ENCODE assay signal across 8 cellular contexts in the genomic region with DNA sequence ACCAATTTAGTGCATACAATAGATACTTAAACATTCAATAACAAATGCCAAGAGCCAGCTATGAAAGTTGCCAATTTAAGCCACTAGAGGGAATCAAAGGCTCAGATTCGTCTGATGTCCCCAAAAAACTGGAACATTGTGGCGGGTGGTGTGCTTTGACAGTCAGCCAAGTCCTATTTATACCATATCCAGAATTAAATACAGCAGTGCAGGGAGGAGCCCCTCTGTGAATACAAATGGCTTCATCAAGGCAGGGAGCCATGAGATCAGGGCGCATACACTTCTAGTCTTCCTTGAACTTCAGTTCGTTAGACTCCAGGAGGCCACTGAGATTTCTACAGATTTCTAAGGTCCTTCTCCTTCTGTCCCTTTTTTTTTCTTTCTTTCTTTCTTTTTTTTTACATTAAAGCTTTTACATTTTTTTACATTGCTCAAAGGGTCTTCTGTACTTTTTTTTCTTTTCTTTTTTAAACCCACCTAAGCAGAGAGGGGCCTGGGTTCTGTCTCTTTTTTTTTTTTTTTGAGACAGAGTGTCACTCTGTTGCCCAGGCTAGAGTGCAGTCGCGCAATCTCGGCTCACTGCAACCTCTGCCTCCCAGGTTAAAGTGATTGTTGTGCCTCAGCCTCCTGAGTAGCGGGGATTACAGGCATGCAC. TPM values are rescaled to one million over a fixed set of nuclear protein-coding genes. Genes with fewer than 3 reads are reported as not detected.
A peak's percentile ranks its signal among the peaks of the same experiment; 100 is the strongest.
DNase-seq lines count a peak whose midpoint lies in the region; ATAC-seq and TF ChIP-seq lines count a peak whose summit lies in the region.

No MANE protein-coding gene starts in this region.

- H3K4me3 Mint-ChIP-seq in Calu3 (ENCODE audit: low read depth, unreplicated experiment) (no peak overlapping the region), osteocyte (ENCODE audit: unreplicated experiment) (no peak overlapping the region)

- H3K9me3 ChIP-seq in gastroesophageal sphincter, result no peaks in the 10 kb centered on the region

- ATAC-seq in gastroesophageal sphincter (peak; percentile 82), HG03139 (IDR thresholded peaks at IDR 0.05; ENCODE audit: unreplicated experiment) (no peak), HG02981 (IDR thresholded peaks at IDR 0.05; ENCODE audit: unreplicated experiment) (no peak)

- CTCF ChIA-PET in Calu3 (lab: Charles Lee), result interaction anchor here (0.8 to 2.5 kb wide), 4 partner anchors 8 to 158 kb away, joined by 4 to 19 read pairs (median 12); no protein-coding TSS in a partner anchor

- intact Hi-C loops in Calu3 (cut with micrococcal nuclease; ENCODE audit: unreplicated experiment), result no loop called here

- no peaks in the 10 kb centered on the region for H3K36me3 ChIP-seq in gastroesophageal sphincter

- no peaks in the 10 kb centered on the region for H3K9me3 Mint-ChIP-seq in Calu3 (ENCODE audit: low read depth, unreplicated experiment)
- H3K9me3 Mint-ChIP-seq in osteocyte (ENCODE audit: unreplicated experiment), result no peaks in the 10 kb centered on the region

- peaks cover 19% of the 10 kb centered on the region for H3K27me3 Mint-ChIP-seq in Calu3 (ENCODE audit: unreplicated experiment)
- no peaks in the 10 kb centered on the region for H3K27me3 Mint-ChIP-seq in osteocyte (ENCODE audit: unreplicated experiment)

- H3K4me1 Mint-ChIP-seq in Calu3 (ENCODE audit: low read depth, unreplicated experiment), result no peaks in the 10 kb centered on the region
- peaks cover 15% of the 10 kb centered on the region for H3K4me1 Mint-ChIP-seq in osteocyte (ENCODE audit: unreplicated experiment)

- WGBS in gastroesophageal sphincter (ENCODE audit: low coverage in 1 of 2), 2 donors, result 0 to 37% methylated on average over 4 to 8 of the region's 8 CpGs

- peak overlapping the region; percentile 59 to 69 (median 65) for H3K27ac ChIP-seq in gastroesophageal sphincter

- DNase-seq in Calu3, result peak; percentile 20
- peak; percentile 7 for DNase-seq in HK-2 (ENCODE audit: unreplicated experiment)
- DNase-seq in NCI-H82 treated with DMSO at 0.1 percent for 48 hours (lab: John Stamatoyannopoulos, UW; ENCODE audit: unreplicated experiment), result peak; percentile 34
- peak; percentile 19 for DNase-seq in activated naive CD4-positive, alpha-beta T cell treated with anti-CD3 and anti-CD28 coated beads, Interleukin-2, amount 50 U/mL, for 16 hours
- no peak for DNase-seq in osteocyte (ENCODE audit: extremely low spot score, unreplicated experiment)

- H3K36me3 Mint-ChIP-seq in Calu3 (ENCODE audit: insufficient read depth, unreplicated experiment) (no peaks in the 10 kb centered on the region), osteocyte (ENCODE audit: unreplicated experiment) (peaks cover 2% of the 10 kb centered on the region)

- no peak overlapping the region for H3K27ac Mint-ChIP-seq in Calu3 (ENCODE audit: unreplicated experiment)
- no peak overlapping the region for H3K27ac Mint-ChIP-seq in osteocyte (ENCODE audit: unreplicated experiment)

- TF ChIP-seq CTCF in Calu3 (IDR thresholded peaks at IDR 0.05; ENCODE audit: unreplicated experiment), result peak; percentile 42
- peak in 3 of 4 experiments; percentile 63 to 75 (median 70) for TF ChIP-seq CTCF in gastroesophageal sphincter (IDR thresholded peaks at IDR 0.05)
- peak; percentile 83 for TF ChIP-seq CTCF in osteocyte (IDR thresholded peaks at IDR 0.05)

- BruUV-seq in Calu3 (replicated peaks; lab: Mats Ljungman, UMichigan), result no TSS peak

- no peaks in the 10 kb centered on the region for H3K27me3 ChIP-seq in gastroesophageal sphincter

- no peak overlapping the region for H3K4me3 ChIP-seq in gastroesophageal sphincter

- H3K4me1 ChIP-seq in gastroesophageal sphincter, result peaks cover 2 to 80% (median 30%) of the 10 kb centered on the region in 3 donors

- no peak for TF ChIP-seq POLR2A in gastroesophageal sphincter (IDR thresholded peaks at IDR 0.05)

- TF ChIP-seq EP300 in gastroesophageal sphincter (IDR thresholded peaks at IDR 0.05), result no peak

RNA-seq across cellular contexts. Expression of a gene that starts 41.5 kb away (rescaled TPM):
- total RNA-seq in Calu3 (2022) (1,511 and 1,624 TPM in 2 replicates), gastroesophageal sphincter (1,000 to 10,000 TPM in 3 of 4 donors, 100 to 1,000 TPM in 1; 976 to 1,475 (median 1,128) TPM), osteocyte (1,086 and 1,095 TPM in 2 replicates)
